20 cellular contexts compared by ENCODE assay signal in the genomic region with DNA sequence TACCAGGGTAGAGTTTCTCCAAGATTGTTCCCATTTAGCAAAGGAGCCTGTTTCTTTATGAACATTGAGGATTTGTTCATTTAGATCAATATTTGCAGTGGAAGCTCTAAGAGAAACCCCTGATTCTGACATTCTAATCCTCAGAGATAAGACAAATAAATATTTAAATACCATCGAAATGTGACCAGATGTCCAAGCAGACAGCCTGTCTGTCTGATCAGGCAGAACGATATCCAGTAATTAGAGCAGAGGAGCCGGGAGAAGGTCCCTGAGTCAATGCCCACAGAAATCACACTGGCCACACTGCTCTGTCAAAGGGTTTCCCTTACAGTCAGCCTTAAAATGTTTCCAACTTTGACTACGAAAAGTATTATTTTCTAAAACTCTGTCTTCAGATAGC. TPM values are rescaled to one million over a fixed set of nuclear protein-coding genes. Genes with fewer than 3 reads are reported as not detected.
"Had no signal": no experiment of that assay in that cellular context is flagged by ENCODE, and none has a peak within 500 bp of the region (broad histone marks: within the 10 kb centered on the region; RNA-seq: fewer than 3 reads in every experiment).

No MANE protein-coding gene starts in this region.

- DNase-seq: activated CD4-positive, alpha-beta memory T cell treated with anti-CD3 and anti-CD28 coated beads for 36 hours; activated CD4-positive, alpha-beta T cell treated with anti-CD3 and anti-CD28 coated beads, Interleukin-2, amount 10 ng/mL, durations not matched to agents 7 days and 5 days; activated CD4-positive, CD25-positive, alpha-beta regulatory T cell; activated CD8-positive, alpha-beta memory T cell treated with anti-CD3 and anti-CD28 coated beads for 24 hours; activated gamma-delta T cell; activated naive CD4-positive, alpha-beta T cell treated with anti-CD3 and anti-CD28 coated beads for 36 hours; activated T-cell treated with anti-CD3 and anti-CD28 coated beads, Interleukin-2, amount 50 U/mL, for 4 hours; cerebellar nuclear complex; NCI-H1092; NCI-H1417; NCI-H1694 treated with DMSO at 0.1 percent for 48 hours; NCI-H2029 treated with DMSO at 0.1 percent for 48 hours; NCI-H510A treated with DMSO at 0.1 percent for 48 hours; NCI-H748 treated with DMSO at 0.1 percent for 48 hours; PC-9; SHP77 treated with DMSO at 0.1 percent for 48 hours; T-helper 1 cell had no signal

- H3K4me1 Mint-ChIP-seq: activated CD4-positive, alpha-beta T cell treated with anti-CD3 and anti-CD28 coated beads, Interleukin-2, amount 10 ng/mL, durations not matched to agents 7 days and 5 days had no signal

- H3K27ac Mint-ChIP-seq: activated CD4-positive, alpha-beta memory T cell treated with anti-CD3 and anti-CD28 coated beads for 36 hours; activated CD4-positive, alpha-beta T cell treated with anti-CD3 and anti-CD28 coated beads, Interleukin-2, amount 10 ng/mL, durations not matched to agents 7 days and 5 days; activated naive CD4-positive, alpha-beta T cell treated with anti-CD3 and anti-CD28 coated beads for 36 hours; activated naive CD8-positive, alpha-beta T cell had no signal

- ATAC-seq: activated T-cell treated with anti-CD3 and anti-CD28 coated beads, Interleukin-2, amount 50 U/mL, for 4 hours had no signal

- H3K4me3 Mint-ChIP-seq: activated CD4-positive, alpha-beta memory T cell treated with anti-CD3 and anti-CD28 coated beads for 36 hours; activated CD4-positive, alpha-beta T cell treated with anti-CD3 and anti-CD28 coated beads, Interleukin-2, amount 10 ng/mL, durations not matched to agents 7 days and 5 days; activated naive CD4-positive, alpha-beta T cell treated with anti-CD3 and anti-CD28 coated beads for 36 hours; activated naive CD8-positive, alpha-beta T cell; activated T-cell treated with anti-CD3 and anti-CD28 coated beads, Interleukin-2, amount 50 U/mL, for 4 hours had no signal

- H3K9me3 Mint-ChIP-seq: activated CD4-positive, alpha-beta memory T cell treated with anti-CD3 and anti-CD28 coated beads for 36 hours; activated CD4-positive, alpha-beta T cell treated with anti-CD3 and anti-CD28 coated beads, Interleukin-2, amount 10 ng/mL, durations not matched to agents 7 days and 5 days; activated naive CD4-positive, alpha-beta T cell treated with anti-CD3 and anti-CD28 coated beads for 36 hours; activated T-cell treated with anti-CD3 and anti-CD28 coated beads, Interleukin-2, amount 50 U/mL, for 4 hours had no signal

- H3K27ac ChIP-seq: KMS-11, PC-9 had no signal

- H3K36me3 Mint-ChIP-seq: activated CD4-positive, alpha-beta memory T cell treated with anti-CD3 and anti-CD28 coated beads for 36 hours had no signal

- H3K27me3 Mint-ChIP-seq: activated CD4-positive, alpha-beta memory T cell treated with anti-CD3 and anti-CD28 coated beads for 36 hours had no signal

- H3K4me3 ChIP-seq: PC-9 had no signal

RNA-seq across cellular contexts. Expression of a gene that starts 15.7 kb away (rescaled TPM):
- total RNA-seq: activated CD4-positive, alpha-beta T cell treated with anti-CD3 and anti-CD28 coated beads, Interleukin-2, amount 10 ng/mL, durations not matched to agents 7 days and 5 days; activated naive CD4-positive, alpha-beta T cell treated with anti-CD3 and anti-CD28 coated beads for 36 hours; T-helper 2 cell treated with Interferon-gamma antibody and Interleukin-4, amounts not matched to agents 100 ng/mL and 5 ng/mL, for 36 hours had no signal
